12 cellular contexts compared by ENCODE assay signal in genomic region chr19:18286973-18287635, GRCh38. TPM values are rescaled to one million over a fixed set of nuclear protein-coding genes. Genes with fewer than 3 reads are reported as not detected.
DNase-seq lines count a peak whose midpoint lies in the region; ATAC-seq, FAIRE-seq and TF ChIP-seq lines count a peak whose summit lies in the region.
"Had no signal": no experiment of that assay in that cellular context is flagged by ENCODE, and none has a peak within 500 bp of the region (broad histone marks: within the 10 kb centered on the region; RNA-seq: fewer than 3 reads in every experiment).

No MANE protein-coding gene starts in this region.

- peaks cover 46 to 58% of the 10 kb centered on the region in 2 donors for H3K4me1 Mint-ChIP-seq in natural killer cell treated with Interleukin-12 subunit alpha and Interleukin-12 subunit beta and Interleukin-15 and Interleukin-18, amount 100 ng/mL, for 72 hours (ENCODE audit: low read depth in 2 of 2)

- no peaks in the 10 kb centered on the region for H3K79me2 ChIP-seq in HepG2 (ENCODE audit: insufficient read depth, low read length)

- in situ Hi-C loops in HepG2 (cut with HindIII; ENCODE audit: extremely low pct_ligation_motif_present, low pct_unique_long_range_greater_than_20kb): no loop called here

- TF ChIP-seq EP300 in HepG2 (IDR thresholded peaks at IDR 0.05; ENCODE audit: low read depth in 2 of 2, low read length in 2 of 2): no peak
- no peak for TF ChIP-seq EP300 in HepG2 (CRISPR knock-in tag; IDR thresholded peaks at IDR 0.05; ENCODE audit: borderline replicate concordance)

- H3K36me3 ChIP-seq in HepG2 (replicated peaks in 1 of 2; ENCODE audit: control insufficient read depth in 1 of 2, insufficient read depth in 2 of 2, low read length in 2 of 2) (no peaks in the 10 kb centered on the region), right lobe of liver (no peaks in the 10 kb centered on the region), colonic mucosa (no peaks in the 10 kb centered on the region), uterus (no peaks in the 10 kb centered on the region)
- H3K36me3 ChIP-seq: BE2C had no signal

- intact Hi-C loops in HepG2 (cut with micrococcal nuclease; ENCODE audit: unreplicated experiment) (loop anchor here (10.0 kb wide), 1 partner anchor 238 kb away; the partner anchor contains the start of gene ELL), right lobe of liver (cut with DNase I) (loop anchor here in 1 of 2 donors (5.0 kb wide), 1 partner anchor 35 kb away; the partner anchor contains the start of gene LSM4), colonic mucosa (cut with DNase I) (no loop called here), uterus (cut with DNase I; ENCODE audit: low total_unique reads) (no loop called here)

- H3K4me1 ChIP-seq in HepG2 (ENCODE audit: insufficient read depth, low read length) (peaks cover 88% of the 10 kb centered on the region), right lobe of liver (peaks cover 0 to 13% (median 4%) of the 10 kb centered on the region in 4 donors), colonic mucosa (peaks cover 13% of the 10 kb centered on the region), uterus (peaks cover 0 to 15% of the 10 kb centered on the region in 2 donors)

- no peak for DNase-seq in HepG2 (ENCODE audit: low spot score)
- no peak for DNase-seq in right lobe of liver
- DNase-seq in colonic mucosa: no peak
- no peak for DNase-seq in natural killer cell treated with Interleukin-12 subunit alpha and Interleukin-12 subunit beta and Interleukin-15 and Interleukin-18, amount 100 ng/mL, for 72 hours (ENCODE audit: low spot score)
- no peak for DNase-seq in uterus
- no peak for DNase-seq in amygdala (lab: John Stamatoyannopoulos, UW)
- no peak for DNase-seq in NCI-H226
- no peak for DNase-seq in NCI-H524 (lab: John Stamatoyannopoulos, UW)
- DNase-seq: BE2C, KBM-7, NCI-H2171 had no signal

- CTCF ChIA-PET in HepG2 (lab: Yijun Ruan, JAX; ENCODE audit: low intra/inter-chr PET ratio, low total read pairs): no interaction called here

- TF ChIP-seq CTCF in HepG2 (CRISPR knock-in tag; IDR thresholded peaks at IDR 0.05) (no peak), right lobe of liver (IDR thresholded peaks at IDR 0.05) (no peak), colonic mucosa (IDR thresholded peaks at IDR 0.05) (no peak), uterus (IDR thresholded peaks at IDR 0.05) (no peak)

- H3K4me3 Mint-ChIP-seq in natural killer cell treated with Interleukin-12 subunit alpha and Interleukin-12 subunit beta and Interleukin-15 and Interleukin-18, amount 100 ng/mL, for 72 hours: no peak overlapping the region

- WGBS in HepG2 (ENCODE audit: low lambda C conversion rate): 60% methylated on average over 4 of the region's 21 CpGs
- 89% methylated on average over 3 of the region's 21 CpGs for WGBS in right lobe of liver (ENCODE audit: insufficient coverage, low coverage, low lambda C conversion rate, missing lambda C conversion rate)

- no peak for TF ChIP-seq POLR2A in HepG2 (IDR thresholded peaks at IDR 0.05; ENCODE audit: insufficient read depth in 1 of 2, low read depth in 2 of 2, low read length in 2 of 2)
- TF ChIP-seq POLR2A in right lobe of liver (IDR thresholded peaks at IDR 0.05): no peak
- no peak for TF ChIP-seq POLR2A in uterus (IDR thresholded peaks at IDR 0.05)

- no peak overlapping the region for H2AFZ ChIP-seq in HepG2 (ENCODE audit: low read length)

- BruUV-seq in HepG2 (replicated peaks; lab: Mats Ljungman, UMichigan): no TSS peak

- no peak for FAIRE-seq in HepG2 (lab: Jason Lieb, UNC)

- ATAC-seq in HepG2: no peak
- ATAC-seq in right lobe of liver: no peak
- ATAC-seq in natural killer cell treated with Interleukin-12 subunit alpha and Interleukin-12 subunit beta and Interleukin-15 and Interleukin-18, amount 100 ng/mL, for 72 hours: no peak
- ATAC-seq: HCT116 had no signal

- H3K4me3 ChIP-seq in HepG2 (replicated peaks in 1 of 3; ENCODE audit: insufficient read depth in 1 of 3, low read depth in 2 of 3, low read length in 3 of 3): no peak overlapping the region
- no peak overlapping the region for H3K4me3 ChIP-seq in right lobe of liver
- no peak overlapping the region for H3K4me3 ChIP-seq in colonic mucosa
- no peak overlapping the region for H3K4me3 ChIP-seq in uterus

- no peak for TF ChIP-seq RAD21 in HepG2 (CRISPR knock-in tag; IDR thresholded peaks at IDR 0.05)

- H3K9me3 ChIP-seq in HepG2 (ENCODE audit: low read length): no peaks in the 10 kb centered on the region
- no peaks in the 10 kb centered on the region for H3K9me3 ChIP-seq in right lobe of liver
- H3K9me3 ChIP-seq in colonic mucosa: no peaks in the 10 kb centered on the region
- no peaks in the 10 kb centered on the region for H3K9me3 ChIP-seq in uterus
- H3K9me3 ChIP-seq: BE2C had no signal

- no peaks in the 10 kb centered on the region for H3K27me3 Mint-ChIP-seq in natural killer cell treated with Interleukin-12 subunit alpha and Interleukin-12 subunit beta and Interleukin-15 and Interleukin-18, amount 100 ng/mL, for 72 hours

- H3K27me3 ChIP-seq in HepG2 (ENCODE audit: control insufficient read depth in 1 of 2, insufficient read depth in 2 of 2, low read length in 2 of 2) (no peaks in the 10 kb centered on the region), right lobe of liver (no peaks in the 10 kb centered on the region), colonic mucosa (no peaks in the 10 kb centered on the region), uterus (no peaks in the 10 kb centered on the region)
- H3K27me3 ChIP-seq: BE2C had no signal

- POLR2A ChIA-PET in HepG2 (lab: Yijun Ruan, JAX): no interaction called here

- H3K4me2 ChIP-seq in HepG2 (ENCODE audit: low read depth, low read length): no peak overlapping the region

- peak overlapping the region; percentile 83 to 94 for H3K27ac Mint-ChIP-seq in natural killer cell treated with Interleukin-12 subunit alpha and Interleukin-12 subunit beta and Interleukin-15 and Interleukin-18, amount 100 ng/mL, for 72 hours

- no peaks in the 10 kb centered on the region for H4K20me1 ChIP-seq in HepG2 (ENCODE audit: insufficient read depth, low read length)

- no peak overlapping the region for H3K9ac ChIP-seq in HepG2 (ENCODE audit: insufficient read depth, low read depth, low read length)
- peak overlapping the region; percentile 21 to 35 for H3K9ac ChIP-seq in colonic mucosa (ENCODE audit: low read depth in 2 of 2, low read length in 2 of 2)

- H3K36me3 Mint-ChIP-seq in natural killer cell treated with Interleukin-12 subunit alpha and Interleukin-12 subunit beta and Interleukin-15 and Interleukin-18, amount 100 ng/mL, for 72 hours: no peaks in the 10 kb centered on the region

- H3K9me3 Mint-ChIP-seq in natural killer cell treated with Interleukin-12 subunit alpha and Interleukin-12 subunit beta and Interleukin-15 and Interleukin-18, amount 100 ng/mL, for 72 hours: no peaks in the 10 kb centered on the region

- H3K27ac ChIP-seq in HepG2 (ENCODE audit: extremely low read length, insufficient read depth, low read length) (no peak overlapping the region), right lobe of liver (no peak overlapping the region), colonic mucosa (no peak overlapping the region), uterus (peak overlapping the region; percentile 33 to 73)

RNA-seq across cellular contexts. Expression of gene JUND, which starts 5.7 kb away (rescaled TPM):
- total RNA-seq in HepG2 (2016; rRNA removed; fragmentation: Illumina TruSeq; extraction: Trizol) (31.8 and 41.2 TPM in 2 replicates), right lobe of liver (100 to 1,000 TPM in 4 of 6 experiments, 10 to 100 TPM in 2; 29.3 to 188 (median 134) TPM), colonic mucosa (100 to 1,000 TPM; 177 to 418 TPM), uterus (100 to 1,000 TPM; 152 to 386 (median 290) TPM)
- 36.4 and 41.0 TPM in 2 replicates for total RNA-seq in HepG2 (2016; cell fraction: cytosol; rRNA removed; fragmentation: Illumina TruSeq; extraction: Trizol; ENCODE audit: low read depth)
- 30.0 and 40.6 TPM in 2 replicates for total RNA-seq in HepG2 (2016; cell fraction: insoluble cytoplasmic fraction; rRNA removed; fragmentation: Illumina TruSeq; extraction: Trizol)
- 68.5 and 98.0 TPM in 2 replicates for total RNA-seq in HepG2 (2016; cell fraction: membrane; rRNA removed; fragmentation: Illumina TruSeq; extraction: Trizol)
- total RNA-seq in HepG2 (2016; cell fraction: nucleus; rRNA removed; fragmentation: Illumina TruSeq; extraction: Trizol): 23.4 and 45.2 TPM in 2 replicates
- polyA plus RNA-seq in HepG2 (2011; rRNA removed): 59.8 and 124 TPM in 2 replicates
- polyA plus RNA-seq in HepG2 (2011; cell fraction: cytosol; rRNA removed): 93.9 and 178 TPM in 2 replicates
- 129 and 136 TPM in 2 replicates for polyA plus RNA-seq in HepG2 (2011; cell fraction: nucleus; rRNA removed)
- 44.0 and 66.6 TPM in 2 replicates for polyA plus RNA-seq in HepG2 (2012)
- 85.1 and 91.8 TPM in 2 replicates for polyA plus RNA-seq in HepG2 (2016; cell fraction: cytosol; fragmentation: Illumina TruSeq; extraction: Trizol; ENCODE audit: low read depth)
- polyA plus RNA-seq in HepG2 (2016; cell fraction: insoluble cytoplasmic fraction; fragmentation: Illumina TruSeq; extraction: Trizol; ENCODE audit: low read depth): 74.4 and 76.0 TPM in 2 replicates
- 131 and 149 TPM in 2 replicates for polyA plus RNA-seq in HepG2 (2016; cell fraction: membrane; fragmentation: Illumina TruSeq; extraction: Trizol; ENCODE audit: low read depth)
- polyA plus RNA-seq in HepG2 (2016; cell fraction: nucleus; fragmentation: Illumina TruSeq; extraction: Trizol; ENCODE audit: insufficient read depth, low read depth): 77.1 and 84.7 TPM in 2 replicates
- 49.7 and 194 TPM in 2 replicates for polyA minus RNA-seq in HepG2 (2011; rRNA and poly(A)+ RNA removed; ENCODE audit: low replicate concordance)
- polyA minus RNA-seq in HepG2 (2011; cell fraction: cytosol; rRNA and poly(A)+ RNA removed): 164 and 168 TPM in 2 replicates
- 60.5 and 91.9 TPM in 2 replicates for polyA minus RNA-seq in HepG2 (2011; cell fraction: nucleus; rRNA and poly(A)+ RNA removed)
- total RNA-seq in natural killer cell treated with Interleukin-12 subunit alpha and Interleukin-12 subunit beta and Interleukin-15 and Interleukin-18, amount 100 ng/mL, for 72 hours: 100 to 1,000 TPM; 218 to 267 TPM

RNA-seq across cellular contexts. Expression of gene IQCN, which starts 12.9 kb away (rescaled TPM):
- 0.04 and 0.07 TPM in 2 replicates for total RNA-seq in HepG2 (2016; rRNA removed; fragmentation: Illumina TruSeq; extraction: Trizol)
- not detected in 2 replicates for total RNA-seq in HepG2 (2016; cell fraction: cytosol; rRNA removed; fragmentation: Illumina TruSeq; extraction: Trizol; ENCODE audit: low read depth)
- 0.04 TPM in 1 of 2 replicates, not detected in the other for total RNA-seq in HepG2 (2016; cell fraction: insoluble cytoplasmic fraction; rRNA removed; fragmentation: Illumina TruSeq; extraction: Trizol)
- not detected in 2 replicates for total RNA-seq in HepG2 (2016; cell fraction: membrane; rRNA removed; fragmentation: Illumina TruSeq; extraction: Trizol)
- 0.13 TPM in 1 of 2 replicates, not detected in the other for total RNA-seq in HepG2 (2016; cell fraction: nucleus; rRNA removed; fragmentation: Illumina TruSeq; extraction: Trizol)
- 0.14 and 0.18 TPM in 2 replicates for polyA plus RNA-seq in HepG2 (2011; rRNA removed)
- polyA plus RNA-seq in HepG2 (2011; cell fraction: cytosol; rRNA removed): 0.03 and 0.04 TPM in 2 replicates
- polyA plus RNA-seq in HepG2 (2011; cell fraction: nucleus; rRNA removed): 1.3 and 1.5 TPM in 2 replicates
- polyA plus RNA-seq in HepG2 (2012): 0.13 TPM in 2 replicates
- polyA plus RNA-seq in HepG2 (2016; cell fraction: cytosol; fragmentation: Illumina TruSeq; extraction: Trizol; ENCODE audit: low read depth): not detected in 2 replicates
- not detected in 2 replicates for polyA plus RNA-seq in HepG2 (2016; cell fraction: insoluble cytoplasmic fraction; fragmentation: Illumina TruSeq; extraction: Trizol; ENCODE audit: low read depth)
- not detected in 2 replicates for polyA plus RNA-seq in HepG2 (2016; cell fraction: membrane; fragmentation: Illumina TruSeq; extraction: Trizol; ENCODE audit: low read depth)
- polyA plus RNA-seq in HepG2 (2016; cell fraction: nucleus; fragmentation: Illumina TruSeq; extraction: Trizol; ENCODE audit: insufficient read depth, low read depth): 0.25 and 0.49 TPM in 2 replicates
- polyA minus RNA-seq in HepG2 (2011; rRNA and poly(A)+ RNA removed; ENCODE audit: low replicate concordance): 0.26 and 0.91 TPM in 2 replicates
- polyA minus RNA-seq in HepG2 (2011; cell fraction: cytosol; rRNA and poly(A)+ RNA removed): 0.53 TPM in 1 of 2 replicates, not detected in the other
- polyA minus RNA-seq in HepG2 (2011; cell fraction: nucleus; rRNA and poly(A)+ RNA removed): 0.52 and 0.62 TPM in 2 replicates
- total RNA-seq in right lobe of liver: 1 to 10 TPM in 5 of 6 experiments, under 1 TPM in 1; 0.82 to 5.3 (median 2.5) TPM
- 1 to 10 TPM; 1.7 to 3.0 TPM for total RNA-seq in colonic mucosa
- total RNA-seq in natural killer cell treated with Interleukin-12 subunit alpha and Interleukin-12 subunit beta and Interleukin-15 and Interleukin-18, amount 100 ng/mL, for 72 hours: 1 to 10 TPM; 1.5 to 4.0 TPM
- 10 to 100 TPM in 1 of 4 donors, 1 to 10 TPM in 3; 1.0 to 41.1 (median 3.0) TPM for total RNA-seq in uterus

RNA-seq across cellular contexts. Expression of gene LSM4, which starts 35.8 kb away (rescaled TPM):
- total RNA-seq in HepG2 (2016; rRNA removed; fragmentation: Illumina TruSeq; extraction: Trizol) (166 and 188 TPM in 2 replicates), right lobe of liver (100 to 1,000 TPM in 2 of 6 experiments, 10 to 100 TPM in 4; 37.6 to 139 (median 47.3) TPM), colonic mucosa (100 to 1,000 TPM; 128 to 308 TPM), uterus (100 to 1,000 TPM in 1 of 4 donors, 10 to 100 TPM in 2, 1 to 10 TPM in 1; 8.8 to 120 (median 64.2) TPM)
- total RNA-seq in HepG2 (2016; cell fraction: cytosol; rRNA removed; fragmentation: Illumina TruSeq; extraction: Trizol; ENCODE audit: low read depth): 129 and 159 TPM in 2 replicates
- 185 and 208 TPM in 2 replicates for total RNA-seq in HepG2 (2016; cell fraction: insoluble cytoplasmic fraction; rRNA removed; fragmentation: Illumina TruSeq; extraction: Trizol)
- total RNA-seq in HepG2 (2016; cell fraction: membrane; rRNA removed; fragmentation: Illumina TruSeq; extraction: Trizol): 248 and 299 TPM in 2 replicates
- 62.8 and 69.8 TPM in 2 replicates for total RNA-seq in HepG2 (2016; cell fraction: nucleus; rRNA removed; fragmentation: Illumina TruSeq; extraction: Trizol)
- 65.8 and 66.8 TPM in 2 replicates for polyA plus RNA-seq in HepG2 (2011; rRNA removed)
- polyA plus RNA-seq in HepG2 (2011; cell fraction: cytosol; rRNA removed): 97.1 and 133 TPM in 2 replicates
- polyA plus RNA-seq in HepG2 (2011; cell fraction: nucleus; rRNA removed): 51.8 and 54.0 TPM in 2 replicates
- polyA plus RNA-seq in HepG2 (2012): 62.7 and 78.9 TPM in 2 replicates
- 166 and 238 TPM in 2 replicates for polyA plus RNA-seq in HepG2 (2016; cell fraction: cytosol; fragmentation: Illumina TruSeq; extraction: Trizol; ENCODE audit: low read depth)
- 205 and 220 TPM in 2 replicates for polyA plus RNA-seq in HepG2 (2016; cell fraction: insoluble cytoplasmic fraction; fragmentation: Illumina TruSeq; extraction: Trizol; ENCODE audit: low read depth)
- polyA plus RNA-seq in HepG2 (2016; cell fraction: membrane; fragmentation: Illumina TruSeq; extraction: Trizol; ENCODE audit: low read depth): 217 and 267 TPM in 2 replicates
- 105 and 120 TPM in 2 replicates for polyA plus RNA-seq in HepG2 (2016; cell fraction: nucleus; fragmentation: Illumina TruSeq; extraction: Trizol; ENCODE audit: insufficient read depth, low read depth)
- polyA minus RNA-seq in HepG2 (2011; rRNA and poly(A)+ RNA removed; ENCODE audit: low replicate concordance): 40.8 and 88.8 TPM in 2 replicates
- 24.9 and 32.6 TPM in 2 replicates for polyA minus RNA-seq in HepG2 (2011; cell fraction: cytosol; rRNA and poly(A)+ RNA removed)
- polyA minus RNA-seq in HepG2 (2011; cell fraction: nucleus; rRNA and poly(A)+ RNA removed): 13.4 and 14.2 TPM in 2 replicates
- 100 to 1,000 TPM; 153 to 223 TPM for total RNA-seq in natural killer cell treated with Interleukin-12 subunit alpha and Interleukin-12 subunit beta and Interleukin-15 and Interleukin-18, amount 100 ng/mL, for 72 hours

RNA-seq across cellular contexts. Expression of gene PGPEP1, which starts 53.3 kb away (rescaled TPM):
- total RNA-seq in HepG2 (2016; rRNA removed; fragmentation: Illumina TruSeq; extraction: Trizol): 56.6 and 57.7 TPM in 2 replicates
- 13.1 and 14.4 TPM in 2 replicates for total RNA-seq in HepG2 (2016; cell fraction: cytosol; rRNA removed; fragmentation: Illumina TruSeq; extraction: Trizol; ENCODE audit: low read depth)
- total RNA-seq in HepG2 (2016; cell fraction: insoluble cytoplasmic fraction; rRNA removed; fragmentation: Illumina TruSeq; extraction: Trizol): 51.1 and 64.9 TPM in 2 replicates
- 36.0 and 36.7 TPM in 2 replicates for total RNA-seq in HepG2 (2016; cell fraction: membrane; rRNA removed; fragmentation: Illumina TruSeq; extraction: Trizol)
- 30.3 and 33.5 TPM in 2 replicates for total RNA-seq in HepG2 (2016; cell fraction: nucleus; rRNA removed; fragmentation: Illumina TruSeq; extraction: Trizol)
- 53.1 and 64.3 TPM in 2 replicates for polyA plus RNA-seq in HepG2 (2011; rRNA removed)
- polyA plus RNA-seq in HepG2 (2011; cell fraction: cytosol; rRNA removed): 37.2 and 38.6 TPM in 2 replicates
- polyA plus RNA-seq in HepG2 (2011; cell fraction: nucleus; rRNA removed): 97.0 and 102 TPM in 2 replicates
- polyA plus RNA-seq in HepG2 (2012): 26.8 and 28.6 TPM in 2 replicates
- polyA plus RNA-seq in HepG2 (2016; cell fraction: cytosol; fragmentation: Illumina TruSeq; extraction: Trizol; ENCODE audit: low read depth): 15.6 and 16.2 TPM in 2 replicates
- polyA plus RNA-seq in HepG2 (2016; cell fraction: insoluble cytoplasmic fraction; fragmentation: Illumina TruSeq; extraction: Trizol; ENCODE audit: low read depth): 40.6 and 44.1 TPM in 2 replicates
- polyA plus RNA-seq in HepG2 (2016; cell fraction: membrane; fragmentation: Illumina TruSeq; extraction: Trizol; ENCODE audit: low read depth): 22.8 and 23.5 TPM in 2 replicates
- 51.1 and 66.5 TPM in 2 replicates for polyA plus RNA-seq in HepG2 (2016; cell fraction: nucleus; fragmentation: Illumina TruSeq; extraction: Trizol; ENCODE audit: insufficient read depth, low read depth)
- polyA minus RNA-seq in HepG2 (2011; rRNA and poly(A)+ RNA removed; ENCODE audit: low replicate concordance): 22.4 and 187 TPM in 2 replicates
- polyA minus RNA-seq in HepG2 (2011; cell fraction: cytosol; rRNA and poly(A)+ RNA removed): 44.1 and 52.6 TPM in 2 replicates
- 46.4 and 57.7 TPM in 2 replicates for polyA minus RNA-seq in HepG2 (2011; cell fraction: nucleus; rRNA and poly(A)+ RNA removed)
- total RNA-seq in right lobe of liver: 10 to 100 TPM; 33.0 to 55.5 (median 40.7) TPM
- total RNA-seq in colonic mucosa: 10 to 100 TPM; 62.6 to 99.0 TPM
- total RNA-seq in natural killer cell treated with Interleukin-12 subunit alpha and Interleukin-12 subunit beta and Interleukin-15 and Interleukin-18, amount 100 ng/mL, for 72 hours: 10 to 100 TPM; 42.1 to 50.7 TPM
- total RNA-seq in uterus: 10 to 100 TPM; 21.2 to 67.9 (median 38.1) TPM

Comparison
In these comparisons a context has a peak if more than half of its experiments do, and no peak if none do; other contexts are left out.
1. H3K27ac ChIP-seq: peak in uterus (2 of 2); none in HepG2 (single experiment), right lobe of liver (0 of 3) and colonic mucosa (single experiment).